Comparison of ENCODE assay signal across 8 cellular contexts in the genomic region with DNA sequence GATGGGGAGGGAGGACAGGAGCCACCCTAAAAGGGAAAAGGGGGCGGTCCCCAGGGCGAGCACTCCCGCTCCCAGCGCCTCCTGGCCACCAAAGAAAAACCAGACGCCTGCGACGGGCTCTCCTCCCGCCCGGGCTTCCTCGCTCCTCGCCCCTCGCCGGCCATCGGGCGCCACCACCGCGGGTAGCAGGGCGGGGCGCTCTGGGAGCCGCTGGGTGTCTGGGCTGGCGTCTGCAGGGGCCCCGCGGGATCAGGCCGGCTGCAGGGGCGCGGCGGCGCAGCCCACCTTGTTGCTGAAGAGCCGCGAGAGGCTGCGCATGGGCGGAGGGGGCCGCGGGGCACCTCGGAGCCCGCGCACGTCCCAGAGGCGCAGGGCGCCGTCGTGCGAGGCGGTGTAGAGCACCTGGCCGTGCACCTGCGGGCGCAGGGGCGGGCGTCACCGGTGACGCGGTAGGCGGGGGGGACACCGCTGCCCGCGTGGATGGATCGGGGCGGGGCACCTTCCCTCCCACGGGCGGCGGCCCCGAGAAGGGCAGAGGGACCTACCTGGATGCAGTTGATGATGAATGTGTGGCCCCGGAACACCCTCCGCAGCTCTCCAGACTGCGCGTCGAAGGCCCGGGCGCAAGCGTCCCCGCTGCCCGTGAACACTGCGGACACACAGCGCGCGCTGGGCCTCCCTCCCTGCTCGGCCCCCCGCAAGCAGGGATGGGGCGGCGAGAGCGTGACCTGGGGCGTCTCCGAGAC. TPM values are rescaled to one million over a fixed set of nuclear protein-coding genes. Genes with fewer than 3 reads are reported as not detected.
DNase-seq lines count a peak whose midpoint lies in the region; ATAC-seq and TF ChIP-seq lines count a peak whose summit lies in the region.

No MANE protein-coding gene starts in this region.

- peak overlapping the region; percentile 67 for H2AFZ ChIP-seq in IMR-90 (replicated peaks; ENCODE audit: low read length, poor library complexity)

- TF ChIP-seq RAD21 in IMR-90 (IDR thresholded peaks at IDR 0.05; ENCODE audit: low read length): no peak

- no peak overlapping the region for H2BK15ac ChIP-seq in IMR-90 (ENCODE audit: low read depth, low read length)

- TF ChIP-seq CTCF in IMR-90 (conservative IDR thresholded peaks at IDR 0.05; ENCODE audit: low read depth, low read length): no peak
- no peak for TF ChIP-seq CTCF in lower lobe of right lung (IDR thresholded peaks at IDR 0.05)

- ATAC-seq in IMR-90 (ENCODE audit: low read depth) (no peak), lower lobe of right lung (peak; percentile 45 to 59), GM19463 (IDR thresholded peaks at IDR 0.05; ENCODE audit: unreplicated experiment) (no peak), HG02642 (IDR thresholded peaks at IDR 0.05; ENCODE audit: poor library complexity, unreplicated experiment) (no peak)

- intact Hi-C loops in IMR-90 (cut with micrococcal nuclease): no loop called here
- intact Hi-C loops in activated naive CD4-positive, alpha-beta T cell treated with anti-CD3 and anti-CD28 coated beads for 36 hours (cut with micrococcal nuclease): no loop called here
- intact Hi-C loops in lower lobe of right lung (cut with DNase I): no loop called here

- no peak overlapping the region for H3K27ac ChIP-seq in IMR-90 (ENCODE audit: insufficient read depth, low read length)
- H3K27ac ChIP-seq in lower lobe of right lung: no peak overlapping the region
- no peak overlapping the region for H3K27ac ChIP-seq in urinary bladder (ENCODE audit: low read depth)

- no peaks in the 10 kb centered on the region for H3K79me1 ChIP-seq in IMR-90 (ENCODE audit: low read depth in 1 of 2, low read length in 2 of 2)

- H3K36me3 ChIP-seq in IMR-90 (ENCODE audit: control insufficient read depth, insufficient read depth, low read length): peaks cover 16% of the 10 kb centered on the region
- peaks cover 24% of the 10 kb centered on the region for H3K36me3 ChIP-seq in lower lobe of right lung
- H3K36me3 ChIP-seq in urinary bladder (ENCODE audit: insufficient read depth): peaks cover 4% of the 10 kb centered on the region

- no peak for TF ChIP-seq POLR2A in IMR-90 (IDR thresholded peaks at IDR 0.05; ENCODE audit: low read depth, low read length)

- no peak overlapping the region for H3K23ac ChIP-seq in IMR-90 (ENCODE audit: low read depth, low read length)

- H3K27me3 ChIP-seq in IMR-90 (ENCODE audit: control insufficient read depth, insufficient read depth, low read length) (peaks cover 40% of the 10 kb centered on the region), lower lobe of right lung (ENCODE audit: low read depth) (peaks cover 30% of the 10 kb centered on the region)

- H3K9ac ChIP-seq in IMR-90 (ENCODE audit: low read depth, low read length): no peak overlapping the region

- dilution Hi-C loops in IMR-90 (cut with HindIII; ENCODE audit: low sequenced_read_pairs, unreplicated experiment): no loop called here

- in situ Hi-C loops in IMR-90 (cut with MboI; ENCODE audit: low sequenced_read_pairs): no loop called here

- no peak overlapping the region for H2AK9ac ChIP-seq in IMR-90 (replicated peaks; ENCODE audit: low read depth, low read length, poor library complexity)

- POLR2A ChIA-PET in IMR-90 (lab: Charles Lee; ENCODE audit: unreplicated experiment): interaction anchor here (0.5 kb wide), 1 partner anchor 30 kb away, joined by 5 read pairs; no protein-coding TSS in a partner anchor

- no peak overlapping the region for H4K5ac ChIP-seq in IMR-90 (ENCODE audit: low read depth, low read length)

- H3K4me1 ChIP-seq in IMR-90 (ENCODE audit: control insufficient read depth, insufficient read depth, low read length): no peaks in the 10 kb centered on the region
- H3K4me1 ChIP-seq in lower lobe of right lung: peaks cover 18% of the 10 kb centered on the region
- no peaks in the 10 kb centered on the region for H3K4me1 ChIP-seq in urinary bladder (ENCODE audit: insufficient read depth)

- H3K4me3 ChIP-seq in IMR-90 (ENCODE audit: insufficient read depth, low read depth, low read length) (no peak overlapping the region), lower lobe of right lung (peak overlapping the region; percentile 41), urinary bladder (ENCODE audit: low read depth, low read length) (peak overlapping the region; percentile 10)

- peaks cover 6% of the 10 kb centered on the region for H3K9me3 ChIP-seq in IMR-90 (ENCODE audit: control insufficient read depth, insufficient read depth, low read length)
- no peaks in the 10 kb centered on the region for H3K9me3 ChIP-seq in lower lobe of right lung

- no peak overlapping the region for H3K4ac ChIP-seq in IMR-90 (ENCODE audit: low read depth, low read length)

- 18% methylated on average over 39 of the region's 83 CpGs; no CpG with 5 or more reads in 1 of the 2 experiments for WGBS in IMR-90 (ENCODE audit: extremely low coverage in 2 of 2, insufficient read length in 1 of 2), 2 experiments
- WGBS in urinary bladder: 11% methylated on average over 83 of the region's 83 CpGs

- H3K56ac ChIP-seq in IMR-90 (ENCODE audit: extremely low read depth, insufficient read depth, low read length): no peak overlapping the region

- CTCF ChIA-PET in IMR-90 (lab: Yijun Ruan, JAX): interaction anchor here (0.7 kb wide), 1 partner anchor 7 kb away, joined by 4 read pairs; no protein-coding TSS in a partner anchor
- CTCF ChIA-PET in activated naive CD4-positive, alpha-beta T cell treated with anti-CD3 and anti-CD28 coated beads for 36 hours (lab: Charles Lee): no interaction called here

- no peak overlapping the region for H2BK20ac ChIP-seq in IMR-90 (ENCODE audit: low read depth, low read length)

- peaks cover 10% of the 10 kb centered on the region for H3K4me1 Mint-ChIP-seq in activated naive CD4-positive, alpha-beta T cell treated with anti-CD3 and anti-CD28 coated beads for 36 hours (ENCODE audit: low read depth)

- no TSS peak for BruUV-seq in IMR-90 (replicated peaks; lab: Mats Ljungman, UMichigan)

- no peak overlapping the region for H3K27ac Mint-ChIP-seq in activated naive CD4-positive, alpha-beta T cell treated with anti-CD3 and anti-CD28 coated beads for 36 hours

- no peak overlapping the region for H3K4me2 ChIP-seq in IMR-90 (ENCODE audit: low read depth, low read length)

- H3K14ac ChIP-seq in IMR-90 (replicated peaks; ENCODE audit: low read depth, low read length): no peak overlapping the region

- no peaks in the 10 kb centered on the region for H3K36me3 Mint-ChIP-seq in activated naive CD4-positive, alpha-beta T cell treated with anti-CD3 and anti-CD28 coated beads for 36 hours (ENCODE audit: low read depth)

- no peak overlapping the region for H2BK5ac ChIP-seq in IMR-90 (ENCODE audit: low read depth, low read length, poor library complexity, severe bottlenecking)

- H4K20me1 ChIP-seq in IMR-90 (ENCODE audit: insufficient read depth, low read length): no peaks in the 10 kb centered on the region

- no peaks in the 10 kb centered on the region for H3K9me3 Mint-ChIP-seq in activated naive CD4-positive, alpha-beta T cell treated with anti-CD3 and anti-CD28 coated beads for 36 hours

- DNase-seq in CD1c-positive myeloid dendritic cell (ENCODE audit: extremely low spot score) (peak; percentile 26), IMR-90 (no peak), lower lobe of right lung (no peak), cerebellar nuclear complex (lab: John Stamatoyannopoulos, UW) (no peak)
- peak; percentile 21 for DNase-seq in activated naive CD4-positive, alpha-beta T cell treated with anti-CD3 and anti-CD28 coated beads for 36 hours

- H3K9me1 ChIP-seq in IMR-90 (ENCODE audit: insufficient read depth, low read length): no peaks in the 10 kb centered on the region

- no peak overlapping the region for H3K4me3 Mint-ChIP-seq in activated naive CD4-positive, alpha-beta T cell treated with anti-CD3 and anti-CD28 coated beads for 36 hours

- H2AK5ac ChIP-seq in IMR-90 (ENCODE audit: low read depth, low read length): no peak overlapping the region

- no peak overlapping the region for H4K91ac ChIP-seq in IMR-90 (ENCODE audit: insufficient read depth, low read depth, low read length)

- H4K8ac ChIP-seq in IMR-90 (ENCODE audit: low read depth in 2 of 2, low read length in 2 of 2): no peak overlapping the region

- H3K27me3 Mint-ChIP-seq in activated naive CD4-positive, alpha-beta T cell treated with anti-CD3 and anti-CD28 coated beads for 36 hours (ENCODE audit: low read depth): peaks cover 12% of the 10 kb centered on the region

- no peak overlapping the region for H3K18ac ChIP-seq in IMR-90 (ENCODE audit: low read depth, low read length)

- H2BK120ac ChIP-seq in IMR-90 (ENCODE audit: low read depth, low read length): no peak overlapping the region

TF ChIP-seq in IMR-90, 13 proteins besides CTCF, POLR2A, EP300 and RAD21 (continues in another document):
- TF ChIP-seq CEBPB (IDR thresholded peaks at IDR 0.05; ENCODE audit: low read depth, low read length) (no peak), SMC3 (IDR thresholded peaks at IDR 0.05; ENCODE audit: low read depth, low read length) (no peak), NFE2L2 (IDR thresholded peaks at IDR 0.05; ENCODE audit: low read depth, low read length) (no peak), MAFK (IDR thresholded peaks at IDR 0.05; ENCODE audit: low read depth, low read length) (no peak), RCOR1 (IDR thresholded peaks at IDR 0.05; ENCODE audit: insufficient replicate concordance, low read length) (no peak)

RNA-seq across cellular contexts. Expression of gene WDR86, which starts 28.3 kb away (rescaled TPM):
- not detected in 2 replicates for total RNA-seq in IMR-90 (2012; rRNA removed)
- polyA plus RNA-seq in IMR-90 (2012; rRNA removed): not detected in 2 replicates
- 0.11 TPM in 1 of 2 replicates, not detected in the other for polyA plus RNA-seq in IMR-90 (2012; cell fraction: cytosol; rRNA removed)
- polyA plus RNA-seq in IMR-90 (2012; cell fraction: nucleus; rRNA removed; ENCODE audit: low replicate concordance): 0.39 and 0.52 TPM in 2 replicates
- not detected for total RNA-seq in activated naive CD4-positive, alpha-beta T cell treated with anti-CD3 and anti-CD28 coated beads for 36 hours
- total RNA-seq in lower lobe of right lung: 4.4 TPM
- total RNA-seq in urinary bladder: 6.8 TPM
- 4.2 TPM for polyA plus RNA-seq in urinary bladder

RNA-seq across cellular contexts. Expression of gene NUB1, which starts 39.9 kb away (rescaled TPM):
- total RNA-seq in IMR-90 (2012; rRNA removed): 20.1 and 31.9 TPM in 2 replicates
- 27.2 and 29.7 TPM in 2 replicates for polyA plus RNA-seq in IMR-90 (2012; rRNA removed)
- polyA plus RNA-seq in IMR-90 (2012; cell fraction: cytosol; rRNA removed): 15.0 and 16.7 TPM in 2 replicates
- polyA plus RNA-seq in IMR-90 (2012; cell fraction: nucleus; rRNA removed; ENCODE audit: low replicate concordance): 18.7 and 22.1 TPM in 2 replicates
- total RNA-seq in activated naive CD4-positive, alpha-beta T cell treated with anti-CD3 and anti-CD28 coated beads for 36 hours: 10 to 100 TPM; 46.6 to 50.3 TPM
- 53.7 TPM for total RNA-seq in lower lobe of right lung
- 41.4 TPM for total RNA-seq in urinary bladder
- polyA plus RNA-seq in urinary bladder: 45.6 TPM

RNA-seq across cellular contexts. Expression of gene CRYGN, which starts 58.4 kb away (rescaled TPM):
- total RNA-seq in IMR-90 (2012; rRNA removed) (not detected in 2 replicates), lower lobe of right lung (not detected), urinary bladder (0.16 TPM)
- polyA plus RNA-seq in IMR-90 (2012; rRNA removed) (not detected in 2 replicates), urinary bladder (0.67 TPM)
- not detected in 2 replicates for polyA plus RNA-seq in IMR-90 (2012; cell fraction: cytosol; rRNA removed)
- 0.12 and 0.14 TPM in 2 replicates for polyA plus RNA-seq in IMR-90 (2012; cell fraction: nucleus; rRNA removed; ENCODE audit: low replicate concordance)
- total RNA-seq in activated naive CD4-positive, alpha-beta T cell treated with anti-CD3 and anti-CD28 coated beads for 36 hours: not detected

Comparison
In these comparisons a context has a peak if more than half of its experiments do, and no peak if none do; other contexts are left out.
1. DNase-seq: peak in CD1c-positive myeloid dendritic cell (single experiment) and activated naive CD4-positive, alpha-beta T cell treated with anti-CD3 and anti-CD28 coated beads for 36 hours (single experiment); none in IMR-90 (single experiment), lower lobe of right lung (single experiment) and cerebellar nuclear complex (0 of 2).
2. ATAC-seq: peak in lower lobe of right lung (2 of 2); none in IMR-90 (single experiment), GM19463 (single experiment) and HG02642 (single experiment).